In genomic region chr10:116737582-116738358, GRCh38 we compare ENCODE assay signal across 11 cellular contexts.
DNase-seq lines count a peak whose midpoint lies in the region; ATAC-seq and TF ChIP-seq lines count a peak whose summit lies in the region.
"Had no signal": no experiment of that assay in that cellular context is flagged by ENCODE, and none has a peak within 500 bp of the region (broad histone marks: within the 10 kb centered on the region; RNA-seq: fewer than 3 reads in every experiment).

No MANE protein-coding gene starts in this region.

- H3K9ac ChIP-seq in adipocyte (ENCODE audit: low read length): no peak overlapping the region

- H3K4me3 ChIP-seq in GM12864 (ENCODE audit: low read depth, low read length): no peak overlapping the region
- H3K4me3 ChIP-seq in adipocyte (ENCODE audit: low read length): no peak overlapping the region
- H3K4me3 ChIP-seq: gastroesophageal sphincter, spleen had no signal

- TF ChIP-seq CTCF in GM12864 (IDR thresholded peaks at IDR 0.05; ENCODE audit: low read depth, low read length, missing control alignments): peak; percentile 33

- H3K4me1 ChIP-seq in adipocyte (ENCODE audit: control insufficient read depth, insufficient read depth, low read length): peaks cover 15% of the 10 kb centered on the region

- ATAC-seq in HG03108 (IDR thresholded peaks at IDR 0.05; ENCODE audit: unreplicated experiment) (no peak), GM19023 (IDR thresholded peaks at IDR 0.05; ENCODE audit: unreplicated experiment) (no peak)
- ATAC-seq: gastroesophageal sphincter had no signal

- H3K27me3 ChIP-seq in adipocyte (replicated peaks; ENCODE audit: control insufficient read depth, insufficient read depth, low read length): no peaks in the 10 kb centered on the region
- H3K27me3 ChIP-seq: gastroesophageal sphincter had no signal

- H3K9me3 ChIP-seq in adipocyte (ENCODE audit: control insufficient read depth, low read length): no peaks in the 10 kb centered on the region
- H3K9me3 ChIP-seq: gastroesophageal sphincter, spleen had no signal

- no peaks in the 10 kb centered on the region for H3K36me3 ChIP-seq in adipocyte (ENCODE audit: control insufficient read depth, insufficient read depth, low read length, severe bottlenecking)
- H3K36me3 ChIP-seq: gastroesophageal sphincter, spleen had no signal

- DNase-seq in GM12864 (ENCODE audit: low read depth): no peak
- peak; percentile 15 for DNase-seq in adipocyte (ENCODE audit: low read depth)
- DNase-seq in globus pallidus (ENCODE audit: low spot score): peak; percentile 47
- peak; percentile 70 for DNase-seq in retina
- no peak for DNase-seq in activated effector memory CD4-positive, alpha-beta T cell treated with Interleukin-2 at 50 U/mL for 16 hours
- DNase-seq in NCI-H2107 treated with DMSO at 0.1 percent for 48 hours (lab: John Stamatoyannopoulos, UW; ENCODE audit: unreplicated experiment): no peak
- DNase-seq: aorta, spleen had no signal

Comparison
In these comparisons a context has a peak if more than half of its experiments do, and no peak if none do; other contexts are left out.
1. DNase-seq: peak in adipocyte (single experiment), globus pallidus (single experiment) and retina (single experiment); none in GM12864 (single experiment), activated effector memory CD4-positive, alpha-beta T cell treated with Interleukin-2 at 50 U/mL for 16 hours (single experiment) and NCI-H2107 treated with DMSO at 0.1 percent for 48 hours (single experiment).